ENCODE assay signal across 12 cellular contexts in the genomic region with DNA sequence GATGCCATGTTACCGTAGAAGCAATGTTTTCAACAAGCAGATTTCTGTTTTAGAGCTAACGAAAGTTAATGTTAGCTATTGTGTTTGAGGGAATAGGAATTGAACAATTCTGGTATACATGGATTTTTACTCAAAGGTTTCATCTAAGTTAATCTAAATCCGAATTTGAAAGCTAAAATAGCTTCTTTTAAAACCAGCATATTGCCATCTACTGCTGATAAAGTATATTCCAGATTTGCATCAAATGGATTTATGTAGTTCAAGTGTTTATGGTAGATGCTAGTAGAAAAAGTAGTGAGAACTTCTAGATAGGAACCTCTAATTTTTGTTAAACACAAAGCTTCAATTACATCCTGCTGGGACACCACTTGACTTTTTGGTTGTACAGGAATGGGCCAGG.
"Had no signal": no experiment of that assay in that cellular context is flagged by ENCODE, and none has a peak within 500 bp of the region (broad histone marks: within the 10 kb centered on the region; RNA-seq: fewer than 3 reads in every experiment).

No MANE protein-coding gene starts in this region.

- ATAC-seq: activated naive CD8-positive, alpha-beta T cell treated with anti-CD3 and anti-CD28 coated beads, Interleukin-2, amount 50 U/mL, for 24 hours; heart right ventricle had no signal

- H3K36me3 ChIP-seq: ascending aorta, esophagus muscularis mucosa, heart right ventricle, ovary, thoracic aorta had no signal

- H3K9me3 ChIP-seq: ascending aorta, esophagus muscularis mucosa, heart right ventricle, ovary, thoracic aorta had no signal

- H3K4me1 ChIP-seq: ascending aorta, esophagus muscularis mucosa, heart right ventricle had no signal

- H3K4me3 ChIP-seq: ascending aorta, esophagus muscularis mucosa, heart right ventricle, ovary, thoracic aorta had no signal

- DNase-seq: activated CD4-positive, alpha-beta T cell treated with anti-CD3 and anti-CD28 coated beads for 48 hours; activated CD8-positive, alpha-beta memory T cell treated with anti-CD3 and anti-CD28 coated beads for 24 hours; activated naive CD4-positive, alpha-beta T cell treated with Interleukin-2 at 50 U/mL for 16 hours; activated naive CD8-positive, alpha-beta T cell treated with anti-CD3 and anti-CD28 coated beads, Interleukin-2, amount 50 U/mL, for 24 hours; heart right ventricle; ovary; stimulated activated CD4-positive, alpha-beta T cell treated with anti-CD3 and anti-CD28 coated beads, Interleukin-12 subunit alpha, Interleukin-12 subunit beta, amount 100 ng/mL, for 4 hours; stimulated activated CD4-positive, alpha-beta T cell treated with anti-CD3 and anti-CD28 coated beads, Interleukin-2, amount 100 ng/mL, for 48 hours; stimulated activated CD8-positive, alpha-beta memory T cell treated with anti-CD3 and anti-CD28 coated beads, Interleukin-4, amount 100 ng/mL, for 48 hours had no signal

- H3K27ac ChIP-seq: ascending aorta, esophagus muscularis mucosa, heart right ventricle, ovary, thoracic aorta had no signal

- H3K27me3 ChIP-seq: ascending aorta, esophagus muscularis mucosa, heart right ventricle, ovary had no signal
